ENCODE assay signal across 2 cellular contexts in the genomic region with DNA sequence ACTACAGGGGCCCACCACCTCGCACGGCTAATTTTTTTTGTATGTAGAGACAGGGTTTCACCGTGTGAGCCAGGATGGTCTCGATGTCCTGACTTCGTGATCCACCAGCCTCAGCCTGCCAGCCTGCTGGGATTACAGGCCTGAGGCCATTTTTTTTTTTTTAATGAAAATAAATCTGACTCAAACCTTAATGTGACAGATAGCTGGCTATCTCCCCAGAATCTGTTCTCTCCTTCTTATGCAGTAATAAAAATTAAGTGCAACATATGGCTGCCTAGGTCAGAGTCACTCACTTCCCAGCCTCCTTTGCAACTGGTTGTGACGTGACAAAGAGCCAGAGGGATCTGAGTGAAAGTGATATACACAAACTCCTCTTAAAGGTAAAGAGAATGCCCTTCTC.
TF ChIP-seq lines count a peak whose summit lies in the region.

No MANE protein-coding gene starts in this region.

TF ChIP-seq in Ishikawa, 13 proteins besides CTCF, POLR2A, EP300 and RAD21 (continued from another document):
- TF ChIP-seq FOXM1 (IDR thresholded peaks at IDR 0.05; ENCODE audit: borderline replicate concordance, low read depth) (no peak), ZBTB7A (IDR thresholded peaks at IDR 0.05; ENCODE audit: low read depth) (no peak), EGR1 (IDR thresholded peaks at IDR 0.05) (no peak), TEAD4 (IDR thresholded peaks at IDR 0.05) (no peak), TAF1 (IDR thresholded peaks at IDR 0.05; ENCODE audit: low read depth) (no peak)
- TF ChIP-seq, protein P1, sequence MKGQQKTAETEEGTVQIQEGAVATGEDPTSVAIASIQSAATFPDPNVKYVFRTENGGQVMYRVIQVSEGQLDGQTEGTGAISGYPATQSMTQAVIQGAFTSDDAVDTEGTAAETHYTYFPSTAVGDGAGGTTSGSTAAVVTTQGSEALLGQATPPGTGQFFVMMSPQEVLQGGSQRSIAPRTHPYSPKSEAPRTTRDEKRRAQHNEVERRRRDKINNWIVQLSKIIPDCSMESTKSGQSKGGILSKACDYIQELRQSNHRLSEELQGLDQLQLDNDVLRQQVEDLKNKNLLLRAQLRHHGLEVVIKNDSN (IDR thresholded peaks at IDR 0.05), result no peak

TF ChIP-seq in SK-N-SH, 30 proteins besides CTCF, POLR2A, EP300 and RAD21 (continued from another document):
- TF ChIP-seq, protein P2, sequence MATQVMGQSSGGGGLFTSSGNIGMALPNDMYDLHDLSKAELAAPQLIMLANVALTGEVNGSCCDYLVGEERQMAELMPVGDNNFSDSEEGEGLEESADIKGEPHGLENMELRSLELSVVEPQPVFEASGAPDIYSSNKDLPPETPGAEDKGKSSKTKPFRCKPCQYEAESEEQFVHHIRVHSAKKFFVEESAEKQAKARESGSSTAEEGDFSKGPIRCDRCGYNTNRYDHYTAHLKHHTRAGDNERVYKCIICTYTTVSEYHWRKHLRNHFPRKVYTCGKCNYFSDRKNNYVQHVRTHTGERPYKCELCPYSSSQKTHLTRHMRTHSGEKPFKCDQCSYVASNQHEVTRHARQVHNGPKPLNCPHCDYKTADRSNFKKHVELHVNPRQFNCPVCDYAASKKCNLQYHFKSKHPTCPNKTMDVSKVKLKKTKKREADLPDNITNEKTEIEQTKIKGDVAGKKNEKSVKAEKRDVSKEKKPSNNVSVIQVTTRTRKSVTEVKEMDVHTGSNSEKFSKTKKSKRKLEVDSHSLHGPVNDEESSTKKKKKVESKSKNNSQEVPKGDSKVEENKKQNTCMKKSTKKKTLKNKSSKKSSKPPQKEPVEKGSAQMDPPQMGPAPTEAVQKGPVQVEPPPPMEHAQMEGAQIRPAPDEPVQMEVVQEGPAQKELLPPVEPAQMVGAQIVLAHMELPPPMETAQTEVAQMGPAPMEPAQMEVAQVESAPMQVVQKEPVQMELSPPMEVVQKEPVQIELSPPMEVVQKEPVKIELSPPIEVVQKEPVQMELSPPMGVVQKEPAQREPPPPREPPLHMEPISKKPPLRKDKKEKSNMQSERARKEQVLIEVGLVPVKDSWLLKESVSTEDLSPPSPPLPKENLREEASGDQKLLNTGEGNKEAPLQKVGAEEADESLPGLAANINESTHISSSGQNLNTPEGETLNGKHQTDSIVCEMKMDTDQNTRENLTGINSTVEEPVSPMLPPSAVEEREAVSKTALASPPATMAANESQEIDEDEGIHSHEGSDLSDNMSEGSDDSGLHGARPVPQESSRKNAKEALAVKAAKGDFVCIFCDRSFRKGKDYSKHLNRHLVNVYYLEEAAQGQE (IDR thresholded peaks at IDR 0.05; ENCODE audit: low read depth, low read length), result peak; percentile 28; the same call in 1 of the 2 replicates
- peak; percentile 51 for TF ChIP-seq SIN3A (IDR thresholded peaks at IDR 0.05; ENCODE audit: borderline replicate concordance, low read depth, low read length)
- peak; percentile 58; the same call in 1 of the 2 replicates for TF ChIP-seq POLR2AphosphoS5 (IDR thresholded peaks at IDR 0.05; ENCODE audit: low read depth, low read length)
- TF ChIP-seq JUND (IDR thresholded peaks at IDR 0.05), result peak; percentile 75
- TF ChIP-seq NFIC (IDR thresholded peaks at IDR 0.05; ENCODE audit: borderline replicate concordance), result peak; percentile 89
- TF ChIP-seq NRF1 (IDR thresholded peaks at IDR 0.05; ENCODE audit: low read depth, low read length), result no peak
- peak; percentile 22; the same call in 1 of the 2 replicates for TF ChIP-seq RXRA (IDR thresholded peaks at IDR 0.05; ENCODE audit: borderline replicate concordance, low read depth)
- TF ChIP-seq FOXM1 (IDR thresholded peaks at IDR 0.05; ENCODE audit: low read depth), result no peak
- TF ChIP-seq FOSL2 (IDR thresholded peaks at IDR 0.05; ENCODE audit: borderline replicate concordance, low read depth), result 0 out of 2 replicates have a peak, but pooled peaks have one; percentile 6
- TF ChIP-seq CHD2 (IDR thresholded peaks at IDR 0.05; ENCODE audit: low read length, partially characterized antibody), result peak; percentile 71
- peak; percentile 46; the same call in 1 of the 2 replicates for TF ChIP-seq YY1 (IDR thresholded peaks at IDR 0.05; ENCODE audit: low read depth)
- TF ChIP-seq TEAD4 (IDR thresholded peaks at IDR 0.05; ENCODE audit: borderline replicate concordance, insufficient read depth), result no peak
TF ChIP-seq in SK-N-SH: peak in this region for 13.
